8 cellular contexts compared by ENCODE assay signal in the genomic region with DNA sequence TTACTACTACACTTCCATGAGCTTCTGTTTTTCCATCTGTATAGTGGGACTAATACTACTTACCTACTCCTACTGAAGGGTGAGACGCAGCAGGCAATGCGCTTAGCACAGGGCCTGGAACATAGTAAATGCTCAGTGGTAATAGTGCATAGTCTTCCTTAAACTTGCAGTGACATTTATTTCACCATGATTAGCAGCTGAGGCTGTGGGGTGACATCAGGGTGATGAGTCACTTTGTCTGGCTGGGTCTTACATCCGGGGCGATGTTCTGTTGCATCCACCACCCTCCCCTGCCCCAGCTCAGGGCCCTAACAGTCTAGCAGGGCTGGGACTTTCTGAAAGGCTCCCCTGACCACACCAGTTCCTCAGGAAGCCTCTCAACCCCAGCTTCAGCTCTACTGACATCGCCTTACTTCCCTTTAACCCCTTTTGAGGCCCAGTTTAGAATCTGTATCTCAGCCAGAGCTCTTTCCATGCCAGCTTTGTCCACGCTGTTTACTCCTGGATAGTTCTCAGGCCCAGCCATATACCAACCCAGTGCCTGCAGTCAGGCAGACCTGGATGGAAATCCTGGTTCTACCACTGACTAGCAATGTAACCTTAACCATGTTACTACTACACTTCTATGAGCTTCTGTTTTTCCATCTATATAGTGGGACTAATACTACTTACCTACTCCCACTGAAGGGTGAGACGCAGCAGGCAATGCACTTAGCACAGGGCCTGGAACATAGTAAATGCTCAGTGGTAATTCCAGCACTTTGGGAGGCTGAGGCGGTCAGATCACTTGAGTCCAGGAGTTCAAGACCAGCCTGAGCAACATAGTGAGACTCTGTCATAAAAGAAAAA.
DNase-seq lines count a peak whose midpoint lies in the region; ATAC-seq and TF ChIP-seq lines count a peak whose summit lies in the region.

No MANE protein-coding gene starts in this region.

- TF ChIP-seq CTCF in OCI-LY3 (IDR thresholded peaks at IDR 0.05; ENCODE audit: low read depth, low read length), result no peak

- no peaks in the 10 kb centered on the region for H3K27me3 ChIP-seq in OCI-LY3 (ENCODE audit: low read depth, low read length)

- no peaks in the 10 kb centered on the region for H3K36me3 ChIP-seq in OCI-LY3 (replicated peaks; ENCODE audit: low read depth, low read length)

- H3K9me3 ChIP-seq in OCI-LY3 (ENCODE audit: insufficient read depth, low read length), result no peaks in the 10 kb centered on the region

- ATAC-seq in GM18505 (IDR thresholded peaks at IDR 0.05; ENCODE audit: unreplicated experiment) (peak; percentile 91), HG02870 (IDR thresholded peaks at IDR 0.05; ENCODE audit: unreplicated experiment) (peak; percentile 83)

- H3K4me1 ChIP-seq in OCI-LY3 (ENCODE audit: low read length), result peaks cover 77% of the 10 kb centered on the region

- peak overlapping the region; percentile 77; the same call in 1 of the 2 replicates for H3K9ac ChIP-seq in OCI-LY3 (ENCODE audit: low read length)

- TF ChIP-seq POLR2A in GM18505 (IDR thresholded peaks at IDR 0.05; ENCODE audit: borderline replicate concordance, extremely low read depth, insufficient read depth, insufficient read length), result peak; percentile 36

- no peaks in the 10 kb centered on the region for H4K20me1 ChIP-seq in OCI-LY3 (ENCODE audit: insufficient read depth, low read length)

- no peak overlapping the region; the same call in 1 of the 2 replicates for H3K4me3 ChIP-seq in OCI-LY3 (ENCODE audit: low read length)

- peak; percentile 76 to 83 for DNase-seq in activated T-cell treated with anti-CD3 and anti-CD28 coated beads, Interleukin-2, amount 50 U/mL, for 48 hours
- peak; percentile 83 for DNase-seq in glomerular visceral epithelial cell (ENCODE audit: extremely low spot score)
- DNase-seq in stimulated activated CD4-positive, alpha-beta T cell treated with anti-CD3 and anti-CD28 coated beads, Interleukin-15, amount 100 ng/mL, for 48 hours (ENCODE audit: low read depth in 2 of 2), result peak; percentile 64 to 70
- DNase-seq in SHP77 treated with DMSO at 0.1 percent for 48 hours (lab: John Stamatoyannopoulos, UW), result no peak
- DNase-seq in iPS-NIHi7 (ENCODE audit: extremely low spot score), result no peak

- H3K79me2 ChIP-seq in OCI-LY3 (ENCODE audit: low read length), result no peaks in the 10 kb centered on the region

- peak overlapping the region; percentile 99 for H3K27ac ChIP-seq in OCI-LY3 (ENCODE audit: low read length)

- H2AFZ ChIP-seq in OCI-LY3 (ENCODE audit: low read depth, low read length), result 0 out of 2 replicates have a peak overlapping the region, but pooled peaks have one; percentile 45

- peak overlapping the region; percentile 61 for H3K4me2 ChIP-seq in OCI-LY3 (ENCODE audit: low read length)

Comparison
In these comparisons a context has a peak if more than half of its experiments do, and no peak if none do; other contexts are left out.
1. DNase-seq: peak in activated T-cell treated with anti-CD3 and anti-CD28 coated beads, Interleukin-2, amount 50 U/mL, for 48 hours (2 of 2), glomerular visceral epithelial cell (single experiment) and stimulated activated CD4-positive, alpha-beta T cell treated with anti-CD3 and anti-CD28 coated beads, Interleukin-15, amount 100 ng/mL, for 48 hours (2 of 2); none in SHP77 treated with DMSO at 0.1 percent for 48 hours (single experiment) and iPS-NIHi7 (single experiment).